Comparison of ENCODE assay signal across 8 cellular contexts in the genomic region with DNA sequence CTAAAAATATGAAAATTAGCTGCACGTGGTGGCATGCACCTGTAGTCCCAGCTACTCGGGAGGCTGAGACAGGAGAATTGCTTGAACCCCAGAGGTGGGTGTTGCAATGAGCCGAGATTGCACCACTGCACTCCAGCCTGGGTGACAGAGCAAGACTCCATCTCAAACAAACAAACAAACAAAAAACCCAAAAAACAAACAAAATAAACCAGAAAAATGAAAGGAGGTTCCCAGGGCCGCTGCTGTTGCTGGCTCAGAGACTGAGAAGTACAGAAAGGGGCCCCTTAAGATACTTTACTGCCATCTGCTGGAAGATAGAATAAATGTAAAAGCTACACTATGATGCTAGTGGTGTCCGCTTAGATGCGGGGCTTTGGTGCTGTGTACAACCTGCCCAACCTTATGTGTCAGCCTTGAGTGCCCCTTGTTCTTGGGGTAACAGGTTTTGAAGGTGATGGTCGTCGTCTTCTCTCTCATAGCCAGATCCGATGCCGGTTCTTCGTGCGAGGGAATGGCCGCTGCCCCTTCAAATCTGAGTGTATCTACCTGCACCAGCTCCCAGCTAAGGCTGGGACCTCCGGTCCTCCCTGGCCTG.
DNase-seq lines count a peak whose midpoint lies in the region; ATAC-seq, FAIRE-seq and TF ChIP-seq lines count a peak whose summit lies in the region.

No MANE protein-coding gene starts in this region.

- H3K27ac ChIP-seq in C4-2B (no peak overlapping the region), brain microvascular endothelial cell (no peak overlapping the region)

- ATAC-seq in GM18502 (IDR thresholded peaks at IDR 0.05; ENCODE audit: poor library complexity, unreplicated experiment) = no peak

- H3K27me3 ChIP-seq in brain microvascular endothelial cell (replicated peaks) = no peaks in the 10 kb centered on the region

- H3K36me3 ChIP-seq in brain microvascular endothelial cell (replicated peaks) = no peaks in the 10 kb centered on the region

- TF ChIP-seq CTCF in C4-2B (conservative IDR thresholded peaks at IDR 0.05) = peak; percentile 81
- TF ChIP-seq CTCF in brain microvascular endothelial cell (IDR thresholded peaks at IDR 0.05; ENCODE audit: low read depth, low read length, missing control alignments) = peak; percentile 67

- peak; percentile 76 for FAIRE-seq in GM19239 (lab: Jason Lieb, UNC)

- in situ Hi-C loops in brain microvascular endothelial cell (cut with HindIII; ENCODE audit: low pct_ligation_motif_present, low sequenced_read_pairs) = no loop called here

- H3K4me3 ChIP-seq in brain microvascular endothelial cell (ENCODE audit: low read depth, low read length) = no peak overlapping the region

- DNase-seq in GM19239 (ENCODE audit: insufficient read length, low spot score) = peak; percentile 75
- DNase-seq in NCI-H1092 treated with DMSO at 0.1 percent for 48 hours (lab: John Stamatoyannopoulos, UW) = peak; percentile 74
- peak; percentile 56 to 67 for DNase-seq in SHP77 (lab: John Stamatoyannopoulos, UW)
- DNase-seq in brain microvascular endothelial cell = no peak
- DNase-seq in islet precursor cell = peak; percentile 50
- peak; percentile 15 to 18 for DNase-seq in stimulated activated CD4-positive, alpha-beta T cell treated with anti-CD3 and anti-CD28 coated beads, Interleukin-4, amount 100 ng/mL, for 4 hours
